26 cellular contexts compared by ENCODE assay signal in the genomic region with DNA sequence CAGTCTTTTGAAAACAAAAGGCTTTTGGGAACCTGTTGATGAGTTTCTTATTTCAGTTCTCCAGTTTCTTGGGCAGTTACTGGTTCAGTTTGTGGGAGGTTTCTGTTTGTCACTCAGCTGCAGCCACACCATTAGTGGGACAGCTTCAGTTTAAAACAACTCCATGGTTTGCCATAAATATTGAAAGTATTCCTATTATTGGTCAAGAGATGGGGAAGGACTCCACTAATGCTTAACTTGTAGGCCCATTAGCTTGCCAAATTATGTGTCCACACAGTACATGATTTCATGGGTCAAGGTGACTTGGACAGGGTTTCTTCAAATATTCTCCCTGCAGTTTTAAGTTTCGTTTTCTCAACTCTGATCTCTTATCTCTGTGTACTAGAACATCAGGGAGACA. TPM values are rescaled to one million over a fixed set of nuclear protein-coding genes. Genes with fewer than 3 reads are reported as not detected.
DNase-seq lines count a peak whose midpoint lies in the region; ATAC-seq and TF ChIP-seq lines count a peak whose summit lies in the region.
"Had no signal": no experiment of that assay in that cellular context is flagged by ENCODE, and none has a peak within 500 bp of the region (broad histone marks: within the 10 kb centered on the region; RNA-seq: fewer than 3 reads in every experiment).

No MANE protein-coding gene starts in this region.

- H3K9me3 ChIP-seq in gastroesophageal sphincter = no peaks in the 10 kb centered on the region
- H3K9me3 ChIP-seq: Caco-2 had no signal

- H3K4ac ChIP-seq in mesendoderm (ENCODE audit: low read depth, low read length) = no peak overlapping the region

- no peak for TF ChIP-seq POLR2A in gastroesophageal sphincter (IDR thresholded peaks at IDR 0.05)

- H3K9ac ChIP-seq in mesendoderm (ENCODE audit: low read length) = no peak overlapping the region

- H2BK120ac ChIP-seq in mesendoderm (ENCODE audit: low read depth, low read length) = no peak overlapping the region

- no peaks in the 10 kb centered on the region for H3K79me2 ChIP-seq in mesendoderm (ENCODE audit: control insufficient read depth, insufficient read depth, low read length)

- H3K4me2 ChIP-seq in mesendoderm (ENCODE audit: low read length) = no peak overlapping the region
- H3K4me2 ChIP-seq: PC-9, smooth muscle cell had no signal

- H4K8ac ChIP-seq in mesendoderm (ENCODE audit: low read depth, low read length) = no peak overlapping the region

- H2AK5ac ChIP-seq in mesendoderm (ENCODE audit: low read length) = no peak overlapping the region

- ATAC-seq in GM19395 (IDR thresholded peaks at IDR 0.05; ENCODE audit: unreplicated experiment) = peak; percentile 76
- peak; percentile 54 for ATAC-seq in HG02588 (IDR thresholded peaks at IDR 0.05; ENCODE audit: unreplicated experiment)
- ATAC-seq in HG03520 (IDR thresholded peaks at IDR 0.05; ENCODE audit: unreplicated experiment) = peak; percentile 44
- no peak for ATAC-seq in HG03565 (IDR thresholded peaks at IDR 0.05; ENCODE audit: unreplicated experiment)
- ATAC-seq in gastroesophageal sphincter = no peak
- ATAC-seq: stimulated activated naive CD8-positive, alpha-beta T cell treated with anti-CD3 and anti-CD28 coated beads, Interleukin-15, amount 100 ng/mL, for 72 hours had no signal

- H3K27me3 ChIP-seq in mesendoderm (ENCODE audit: insufficient read depth, low read length, poor library complexity) (no peaks in the 10 kb centered on the region), gastroesophageal sphincter (no peaks in the 10 kb centered on the region)

- peak overlapping the region; percentile 13; the same call in 1 of the 2 replicates for H3K4me3 ChIP-seq in GM12865 (ENCODE audit: low read depth, low read length)
- no peak overlapping the region for H3K4me3 ChIP-seq in mesendoderm (ENCODE audit: low read length)
- H3K4me3 ChIP-seq in gastroesophageal sphincter = no peak overlapping the region
- H3K4me3 ChIP-seq: PC-9, smooth muscle cell had no signal

- H2BK15ac ChIP-seq in mesendoderm (replicated peaks; ENCODE audit: low read depth) = no peak overlapping the region

- H2BK5ac ChIP-seq in mesendoderm (ENCODE audit: low read length) = no peak overlapping the region

- no CpG with 5 or more reads among the region's 1 CpG for WGBS in mesendoderm (ENCODE audit: extremely low coverage, insufficient coverage, low lambda C conversion rate)
- 63 to 67% methylated on average over 1 of the region's 1 CpG for WGBS in gastroesophageal sphincter (ENCODE audit: low coverage in 1 of 2), 2 donors

- H3K56ac ChIP-seq in mesendoderm (ENCODE audit: low read length) = no peak overlapping the region

- TF ChIP-seq EP300 in gastroesophageal sphincter (IDR thresholded peaks at IDR 0.05) = no peak

- no peak overlapping the region for H3K18ac ChIP-seq in mesendoderm (ENCODE audit: low read length)

- DNase-seq in GM12865 (ENCODE audit: low read depth) (peak; percentile 56), mesendoderm (no peak), HCEC 1CT (no peak)
- DNase-seq: activated CD4-positive, alpha-beta T cell treated with anti-CD3 and anti-CD28 coated beads, Interleukin-2, amount 50 U/mL, for 1 hour; Caco-2; foreskin fibroblast; IMR-90; kidney; NCI-H82; PC-9; stimulated activated CD4-positive, alpha-beta T cell treated with anti-CD3 and anti-CD28 coated beads, Interleukin-4, amount 100 ng/mL, for 1 hour; stimulated activated naive CD8-positive, alpha-beta T cell treated with anti-CD3 and anti-CD28 coated beads, Interleukin-15, amount 100 ng/mL, for 72 hours; trophoblast cell had no signal

- H3K36me3 ChIP-seq in mesendoderm (ENCODE audit: control insufficient read depth, insufficient read depth, low read length) (no peaks in the 10 kb centered on the region), gastroesophageal sphincter (no peaks in the 10 kb centered on the region)

- H3K27ac ChIP-seq in mesendoderm (ENCODE audit: low read depth, low read length) = no peak overlapping the region
- H3K27ac ChIP-seq in gastroesophageal sphincter = no peak overlapping the region
- H3K27ac ChIP-seq: epithelial cell of prostate, PC-9 had no signal

- H3K4me1 ChIP-seq in mesendoderm (ENCODE audit: control insufficient read depth, low read depth, low read length) (no peaks in the 10 kb centered on the region), gastroesophageal sphincter (no peaks in the 10 kb centered on the region)
- H3K4me1 ChIP-seq: Caco-2 had no signal

- no peak overlapping the region for H4K5ac ChIP-seq in mesendoderm (ENCODE audit: low read length)

- TF ChIP-seq CTCF in GM12865 (IDR thresholded peaks at IDR 0.05; ENCODE audit: insufficient read depth, low read depth, low read length, missing control alignments) (no peak), gastroesophageal sphincter (IDR thresholded peaks at IDR 0.05) (no peak)

- no peak overlapping the region for H3K23ac ChIP-seq in mesendoderm (ENCODE audit: low read length)

- no peaks in the 10 kb centered on the region for H3K79me1 ChIP-seq in mesendoderm (ENCODE audit: low read length)

RNA-seq across cellular contexts. Expression of a gene that starts 15.5 kb away (rescaled TPM):
- polyA plus RNA-seq in mesendoderm (2013, experiment 1 of 2) = not detected
- polyA plus RNA-seq in mesendoderm (2013, experiment 2 of 2) = not detected
- not detected for total RNA-seq in gastroesophageal sphincter
- total RNA-seq: A172; Caco-2; dermis microvascular lymphatic vessel endothelial cell; IMR-90; kidney; mesenteric fat pad; PC-9; progenitor cell of endocrine pancreas; smooth muscle cell; T-helper 1 cell treated with Interleukin-12 subunit alpha and Interleukin-12 subunit beta and Interleukin-4 antibody, amounts not matched to agents 30 ng/mL and 1 ng/mL, for 36 hours had no signal
- polyA plus RNA-seq: BJ, IMR-90, smooth muscle cell had no signal

RNA-seq across cellular contexts. Expression of a gene that starts 21.9 kb away (rescaled TPM):
- polyA plus RNA-seq in mesendoderm (2013, experiment 1 of 2) = 0.08 TPM
- 0.06 TPM for polyA plus RNA-seq in mesendoderm (2013, experiment 2 of 2)
- under 1 TPM in 1 of 4 donors, not detected in 3; 0.08 TPM for total RNA-seq in gastroesophageal sphincter
- total RNA-seq: dermis microvascular lymphatic vessel endothelial cell; mesenteric fat pad; T-helper 1 cell treated with Interleukin-12 subunit alpha and Interleukin-12 subunit beta and Interleukin-4 antibody, amounts not matched to agents 30 ng/mL and 1 ng/mL, for 36 hours had no signal
- polyA plus RNA-seq: BJ had no signal

Comparison
In these comparisons a context has a peak if more than half of its experiments do, and no peak if none do; other contexts are left out.
1. ATAC-seq: peak in GM19395 (single experiment), HG02588 (single experiment) and HG03520 (single experiment); none in HG03565 (single experiment) and gastroesophageal sphincter (single experiment).